ENCODE assay signal across 8 cellular contexts in the genomic region with DNA sequence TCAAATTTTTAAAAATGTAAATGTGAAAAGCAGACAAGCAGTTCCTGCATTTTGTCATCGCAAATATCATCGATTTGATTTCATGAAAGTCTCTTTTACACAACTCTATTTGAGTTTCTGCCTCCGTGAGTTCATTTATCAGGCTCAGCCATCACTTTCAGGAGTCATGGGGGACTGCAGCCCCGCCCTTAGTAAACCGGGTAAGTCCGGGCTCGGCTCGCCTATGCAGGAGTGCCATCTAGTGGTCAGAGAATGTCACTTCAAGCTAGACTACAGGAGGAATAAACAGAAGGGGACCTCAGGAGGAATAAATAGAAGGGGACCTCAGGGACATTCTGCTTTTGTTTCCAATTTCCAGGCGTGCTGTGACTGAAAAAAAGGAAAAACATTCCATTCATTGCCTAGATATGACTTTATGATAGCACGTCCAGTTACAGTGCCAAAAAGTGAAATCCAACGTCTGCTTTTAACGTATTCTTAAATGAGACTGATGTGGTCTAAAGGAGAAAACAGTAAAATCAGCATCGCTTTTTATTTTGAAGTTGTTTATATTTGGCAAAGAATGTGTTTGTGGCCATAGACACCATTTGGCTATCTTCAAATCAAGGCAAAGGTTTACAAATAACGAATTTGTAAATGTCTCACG.
DNase-seq lines count a peak whose midpoint lies in the region; ATAC-seq and TF ChIP-seq lines count a peak whose summit lies in the region.

No MANE protein-coding gene starts in this region.

- H2BK12ac ChIP-seq in neuronal stem cell (ENCODE audit: low read length), result no peak overlapping the region

- no peak overlapping the region for H3K14ac ChIP-seq in neuronal stem cell (ENCODE audit: low read length)

- no peak overlapping the region for H3K18ac ChIP-seq in neuronal stem cell (ENCODE audit: low read length)

- no peaks in the 10 kb centered on the region for H3K4me1 Mint-ChIP-seq in activated T-helper 17 cell treated with anti-CD3 and anti-CD28 coated beads, Interleukin-2, amount 50 U/mL, for 72 hours

- no peak overlapping the region for H2AK5ac ChIP-seq in neuronal stem cell (ENCODE audit: low read depth, low read length)

- no CpG with 5 or more reads among the region's 15 CpGs for WGBS in neuronal stem cell (ENCODE audit: extremely low coverage in 2 of 2, insufficient read length in 2 of 2, insufficient replicate concordance in 1 of 2), 2 donors

- no peak overlapping the region for H3K4ac ChIP-seq in neuronal stem cell (ENCODE audit: low read length)

- H2BK15ac ChIP-seq in neuronal stem cell (ENCODE audit: low read length), result no peak overlapping the region

- ATAC-seq in DND-41 (ENCODE audit: insufficient read depth, low read depth) (peak; percentile 98), GM21717 (IDR thresholded peaks at IDR 0.05; ENCODE audit: unreplicated experiment) (peak; percentile 99)
- peak; percentile 86 for ATAC-seq in activated T-helper 17 cell treated with anti-CD3 and anti-CD28 coated beads, Interleukin-2, amount 50 U/mL, for 72 hours (replicated peaks)

- H3K79me2 ChIP-seq in DND-41 (ENCODE audit: insufficient read depth, low read length), result no peaks in the 10 kb centered on the region

- no peaks in the 10 kb centered on the region for H3K79me1 ChIP-seq in neuronal stem cell (ENCODE audit: low read depth, low read length)

- H3K27me3 ChIP-seq in DND-41 (ENCODE audit: insufficient read depth, low read length, poor library complexity) (no peaks in the 10 kb centered on the region), neuronal stem cell (ENCODE audit: control insufficient read depth in 3 of 3, insufficient read depth in 3 of 3, low read depth in 1 of 3, low read length in 3 of 3) (no peaks in the 10 kb centered on the region), subcutaneous abdominal adipose tissue (ENCODE audit: control insufficient read depth in 5 of 5, insufficient read depth in 4 of 5, low read length in 5 of 5) (no peaks in the 10 kb centered on the region)

- H2AFZ ChIP-seq in DND-41 (ENCODE audit: low read depth, low read length) (no peak overlapping the region), neuronal stem cell (ENCODE audit: low read length) (peak overlapping the region; percentile 11)

- no peak overlapping the region for H4K8ac ChIP-seq in neuronal stem cell (ENCODE audit: low read depth, low read length)

- H3K4me3 Mint-ChIP-seq in activated T-helper 17 cell treated with anti-CD3 and anti-CD28 coated beads, Interleukin-2, amount 50 U/mL, for 72 hours, result peak overlapping the region; percentile 65

- H3K4me3 ChIP-seq in DND-41 (ENCODE audit: low read depth in 1 of 2, low read length in 2 of 2), result no peak overlapping the region
- H3K4me3 ChIP-seq in neuronal stem cell (ENCODE audit: low read length in 2 of 2), result no peak overlapping the region
- H3K4me3 ChIP-seq in subcutaneous abdominal adipose tissue (ENCODE audit: low read depth in 1 of 5, low read length in 5 of 5), result peak overlapping the region; percentile 37 to 62 (median 48)

- H3K4me2 ChIP-seq in DND-41 (ENCODE audit: insufficient read depth, low read length) (peak overlapping the region; percentile 41), neuronal stem cell (ENCODE audit: insufficient read depth, low read length, poor library complexity, severe bottlenecking) (no peak overlapping the region)

- no peak overlapping the region for H4K91ac ChIP-seq in neuronal stem cell (ENCODE audit: low read depth, low read length, poor library complexity)

- peak overlapping the region; percentile 24 for H3K27ac Mint-ChIP-seq in activated T-helper 17 cell treated with anti-CD3 and anti-CD28 coated beads, Interleukin-2, amount 50 U/mL, for 72 hours

- no peak overlapping the region for H2BK5ac ChIP-seq in neuronal stem cell (ENCODE audit: low read length)

- no peaks in the 10 kb centered on the region for H4K20me1 ChIP-seq in DND-41 (ENCODE audit: insufficient read depth, low read length)

- H3K36me3 ChIP-seq in DND-41 (ENCODE audit: insufficient read depth, low read length) (no peaks in the 10 kb centered on the region), neuronal stem cell (replicated peaks in 1 of 2; ENCODE audit: control insufficient read depth in 2 of 2, insufficient read depth in 2 of 2, low read length in 2 of 2) (no peaks in the 10 kb centered on the region), subcutaneous abdominal adipose tissue (ENCODE audit: control insufficient read depth in 5 of 5, insufficient read depth in 5 of 5, low read length in 5 of 5) (no peaks in the 10 kb centered on the region)

- H3K9me3 ChIP-seq in DND-41 (ENCODE audit: insufficient read depth, low read length, severe bottlenecking), result no peaks in the 10 kb centered on the region
- H3K9me3 ChIP-seq in neuronal stem cell (replicated peaks in 1 of 2; ENCODE audit: control insufficient read depth in 2 of 2, insufficient read depth in 1 of 2, low read depth in 1 of 2, low read length in 2 of 2), result no peaks in the 10 kb centered on the region
- no peaks in the 10 kb centered on the region for H3K9me3 ChIP-seq in subcutaneous abdominal adipose tissue (ENCODE audit: control insufficient read depth in 5 of 5, low read length in 5 of 5)

- H3K4me1 ChIP-seq in DND-41 (ENCODE audit: insufficient read depth, low read length) (peaks cover 2% of the 10 kb centered on the region; the same call in 1 of the 2 replicates), neuronal stem cell (ENCODE audit: control insufficient read depth in 2 of 2, insufficient read depth in 1 of 2, low read depth in 1 of 2, low read length in 2 of 2) (no peaks in the 10 kb centered on the region), subcutaneous abdominal adipose tissue (ENCODE audit: control insufficient read depth in 5 of 5, insufficient read depth in 5 of 5, low read length in 5 of 5) (peaks cover 3 to 45% (median 33%) of the 10 kb centered on the region in 5 donors)

- H3K36me3 Mint-ChIP-seq in activated T-helper 17 cell treated with anti-CD3 and anti-CD28 coated beads, Interleukin-2, amount 50 U/mL, for 72 hours (ENCODE audit: low read depth), result no peaks in the 10 kb centered on the region

- peak; percentile 76 for DNase-seq in DND-41
- peak; percentile 78 for DNase-seq in KG1 (lab: John Stamatoyannopoulos, UW)
- DNase-seq in RPMI7951 (ENCODE audit: low read depth), result peak; percentile 68
- DNase-seq in fibroblast of the conjunctiva (ENCODE audit: low read depth), result peak; percentile 80
- peak; percentile 83 for DNase-seq in neuronal stem cell (ENCODE audit: low spot score)

- H3K23ac ChIP-seq in neuronal stem cell (ENCODE audit: low read depth, low read length, poor library complexity), result no peak overlapping the region

- H3K9ac ChIP-seq in DND-41 (ENCODE audit: low read depth, low read length) (no peak overlapping the region), neuronal stem cell (ENCODE audit: low read depth, low read length, poor library complexity) (no peak overlapping the region), subcutaneous abdominal adipose tissue (ENCODE audit: low read length in 5 of 5) (peak overlapping the region in 3 of 5 donors; percentile 1 to 68 (median 21))

- peaks cover 3% of the 10 kb centered on the region for H3K27me3 Mint-ChIP-seq in activated T-helper 17 cell treated with anti-CD3 and anti-CD28 coated beads, Interleukin-2, amount 50 U/mL, for 72 hours

- TF ChIP-seq CTCF in DND-41 (IDR thresholded peaks at IDR 0.05; ENCODE audit: borderline replicate concordance, extremely low read depth, low read length, poor library complexity, severe bottlenecking), result peak; percentile 94

- no peaks in the 10 kb centered on the region for H3K9me3 Mint-ChIP-seq in activated T-helper 17 cell treated with anti-CD3 and anti-CD28 coated beads, Interleukin-2, amount 50 U/mL, for 72 hours

- H3K27ac ChIP-seq in DND-41 (ENCODE audit: low read length) (no peak overlapping the region), neuronal stem cell (replicated peaks; ENCODE audit: low read length) (no peak overlapping the region), subcutaneous abdominal adipose tissue (ENCODE audit: low read depth, low read length) (peak overlapping the region; percentile 66)

- H2BK120ac ChIP-seq in neuronal stem cell (ENCODE audit: low read depth, low read length), result no peak overlapping the region

Comparison
In these comparisons a context has a peak if more than half of its experiments do, and no peak if none do; other contexts are left out.
1. H3K4me3 ChIP-seq: peak in subcutaneous abdominal adipose tissue (5 of 5); none in DND-41 (0 of 2) and neuronal stem cell (0 of 2).
2. H3K9ac ChIP-seq: peak in subcutaneous abdominal adipose tissue (3 of 5); none in DND-41 (single experiment) and neuronal stem cell (single experiment).
3. Peak in every context shown above with its lines, with median percentiles within 50 percentile points of each other: ATAC-seq and DNase-seq.